11 cellular contexts compared by ENCODE assay signal in the genomic region with DNA sequence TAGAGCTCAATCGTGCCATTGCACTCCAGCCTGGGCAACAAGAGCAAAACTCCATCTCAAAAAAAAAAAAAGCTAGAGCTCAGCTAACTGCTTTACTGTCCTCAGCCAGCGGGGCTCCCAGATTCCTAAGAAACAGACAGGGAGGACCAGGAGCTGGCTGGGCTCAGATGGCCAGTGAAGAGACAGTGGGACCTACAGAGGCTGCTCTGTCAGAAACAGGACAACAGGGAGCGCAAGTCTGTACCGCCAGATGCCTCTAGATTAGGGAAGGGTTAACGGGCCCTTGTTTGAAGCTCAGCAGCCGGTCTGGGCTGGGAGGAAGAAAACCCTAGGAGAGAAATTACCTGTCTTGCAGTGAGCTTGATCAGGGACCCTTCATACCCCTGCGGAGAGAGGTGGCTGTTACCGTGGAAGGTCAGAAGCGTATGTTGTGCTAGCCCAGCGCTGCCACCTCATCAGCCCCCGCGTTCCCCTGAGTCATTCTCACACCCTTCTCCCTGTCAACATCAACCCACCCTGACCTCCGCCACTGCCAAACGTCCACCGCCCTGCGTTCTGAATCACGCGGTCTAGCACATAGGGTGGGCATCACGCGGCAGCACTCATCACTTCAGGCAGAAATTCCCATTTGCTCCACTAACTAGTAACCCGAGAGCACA. TPM values are rescaled to one million over a fixed set of nuclear protein-coding genes. Genes with fewer than 3 reads are reported as not detected.
DNase-seq lines count a peak whose midpoint lies in the region; ATAC-seq, FAIRE-seq and TF ChIP-seq lines count a peak whose summit lies in the region.
"Had no signal": no experiment of that assay in that cellular context is flagged by ENCODE, and none has a peak within 500 bp of the region (broad histone marks: within the 10 kb centered on the region; RNA-seq: fewer than 3 reads in every experiment).

No MANE protein-coding gene starts in this region.

- H3K9me3 ChIP-seq in A549 (no peaks in the 10 kb centered on the region), HUES48 (ENCODE audit: control insufficient read depth, insufficient read depth, low read length) (no peaks in the 10 kb centered on the region)

- peak; percentile 83 to 91; a peak in 5 of 6 replicates for ATAC-seq in A549
- peak; percentile 26 for ATAC-seq in effector memory CD8-positive, alpha-beta T cell (replicated peaks)
- ATAC-seq in GM19351 (IDR thresholded peaks at IDR 0.05; ENCODE audit: unreplicated experiment): no peak
- no peak for ATAC-seq in GM21786 (IDR thresholded peaks at IDR 0.05; ENCODE audit: unreplicated experiment)
- ATAC-seq: GM12878 had no signal

- peaks cover 33 to 64% of the 10 kb centered on the region in 2 donors for H3K27me3 Mint-ChIP-seq in effector memory CD8-positive, alpha-beta T cell

- peak; percentile 38 to 63 for DNase-seq in A549 (ENCODE audit: low read depth in 1 of 2, low spot score in 1 of 2)
- no peak for DNase-seq in effector memory CD8-positive, alpha-beta T cell
- peak; percentile 5 for DNase-seq in kidney glomerular epithelial cell (lab: John Stamatoyannopoulos, UW)
- DNase-seq in NOMO-1 treated with dmso at 0.1 percent for 144 hours (lab: John Stamatoyannopoulos, UW; ENCODE audit: unreplicated experiment): no peak
- DNase-seq in NCI-H2029 (lab: John Stamatoyannopoulos, UW): no peak
- DNase-seq: NCI-H187 treated with DMSO at 0.1 percent for 48 hours had no signal

- no peaks in the 10 kb centered on the region for H3K4me1 ChIP-seq in A549
- peaks cover 4% of the 10 kb centered on the region; the same call in 1 of the 2 replicates for H3K4me1 ChIP-seq in HUES48 (ENCODE audit: control insufficient read depth, insufficient read depth, low read length)

- TF ChIP-seq EP300 in A549 (IDR thresholded peaks at IDR 0.05): no peak

- no peak for TF ChIP-seq POLR2A in A549 (IDR thresholded peaks at IDR 0.05; ENCODE audit: low read length)

- H3K4me3 Mint-ChIP-seq in effector memory CD8-positive, alpha-beta T cell: no peak overlapping the region

- CTCF ChIA-PET in A549 (lab: Yijun Ruan, JAX): interaction anchor here (0.9 to 31.0 kb wide), 10 partner anchors 9 to 168 kb away, joined by 3 to 962 read pairs (median 5); no protein-coding TSS in a partner anchor

- no peak for TF ChIP-seq CTCF in A549 (IDR thresholded peaks at IDR 0.05)

- H3K9ac ChIP-seq in HUES48 (ENCODE audit: low read depth, low read length): no peak overlapping the region

- peaks cover 4% of the 10 kb centered on the region in 2 donors for H3K4me1 Mint-ChIP-seq in effector memory CD8-positive, alpha-beta T cell (ENCODE audit: low read depth in 2 of 2)

- peaks cover 68% of the 10 kb centered on the region for H3K36me3 ChIP-seq in HUES48 (ENCODE audit: control insufficient read depth, insufficient read depth, low read length)

- no peak overlapping the region for H3K4me2 ChIP-seq in A549

- H3K36me3 Mint-ChIP-seq in effector memory CD8-positive, alpha-beta T cell (ENCODE audit: insufficient read depth): no peaks in the 10 kb centered on the region

- no peak for FAIRE-seq in A549 (lab: Jason Lieb, UNC)
- FAIRE-seq: colon, GM12878 had no signal

- H3K27me3 ChIP-seq in HUES48 (ENCODE audit: control insufficient read depth, insufficient read depth, low read length): no peaks in the 10 kb centered on the region

- no peaks in the 10 kb centered on the region for H3K9me3 Mint-ChIP-seq in effector memory CD8-positive, alpha-beta T cell

- POLR2A ChIA-PET in A549 (lab: Yijun Ruan, JAX): no interaction called here

- no peak overlapping the region for H3K4me3 ChIP-seq in A549
- no peak overlapping the region for H3K4me3 ChIP-seq in HUES48 (ENCODE audit: low read depth, low read length)
- H3K4me3 ChIP-seq: GM12878 had no signal

- no peak for TF ChIP-seq RAD21 in A549 (conservative IDR thresholded peaks at IDR 0.05 in 1 of 2, IDR thresholded peaks at IDR 0.05 in 1 of 2)

- H3K27ac Mint-ChIP-seq in effector memory CD8-positive, alpha-beta T cell: peak overlapping the region in 1 of 2 donors; percentile 5

- H3K27ac ChIP-seq in A549 (no peak overlapping the region), HUES48 (ENCODE audit: low read depth, low read length) (peak overlapping the region; percentile 61)

- WGBS in A549 (ENCODE audit: missing lambda C conversion rate): 87% methylated on average over 21 of the region's 21 CpGs

TF ChIP-seq in A549, 52 proteins besides CTCF, POLR2A, EP300 and RAD21:
- TF ChIP-seq, protein P1, sequence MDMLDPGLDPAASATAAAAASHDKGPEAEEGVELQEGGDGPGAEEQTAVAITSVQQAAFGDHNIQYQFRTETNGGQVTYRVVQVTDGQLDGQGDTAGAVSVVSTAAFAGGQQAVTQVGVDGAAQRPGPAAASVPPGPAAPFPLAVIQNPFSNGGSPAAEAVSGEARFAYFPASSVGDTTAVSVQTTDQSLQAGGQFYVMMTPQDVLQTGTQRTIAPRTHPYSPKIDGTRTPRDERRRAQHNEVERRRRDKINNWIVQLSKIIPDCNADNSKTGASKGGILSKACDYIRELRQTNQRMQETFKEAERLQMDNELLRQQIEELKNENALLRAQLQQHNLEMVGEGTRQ (IDR thresholded peaks at IDR 0.05): no peak
- TF ChIP-seq RCOR1 (IDR thresholded peaks at IDR 0.05; ENCODE audit: low read depth, low read length) (no peak), JUN (IDR thresholded peaks at IDR 0.05) (no peak), TP53 (CRISPR knock-in tag; IDR thresholded peaks at IDR 0.05) (no peak), RFX5 (IDR thresholded peaks at IDR 0.05) (no peak), MAZ (IDR thresholded peaks at IDR 0.05; ENCODE audit: borderline replicate concordance, low read depth, low read length) (no peak), ESRRA (IDR thresholded peaks at IDR 0.05; ENCODE audit: borderline replicate concordance, low read length) (no peak), EHMT2 (IDR thresholded peaks at IDR 0.05; ENCODE audit: low read depth) (no peak), MYC (IDR thresholded peaks at IDR 0.05; ENCODE audit: borderline replicate concordance, low read length) (no peak), ZNF302 (CRISPR knock-in tag; IDR thresholded peaks at IDR 0.05) (no peak), POLR2AphosphoS2 (conservative IDR thresholded peaks at IDR 0.05; ENCODE audit: low read length) (no peak), CHD2 (IDR thresholded peaks at IDR 0.05; ENCODE audit: low read length, partially characterized antibody) (no peak)
- TF ChIP-seq, protein P2, sequence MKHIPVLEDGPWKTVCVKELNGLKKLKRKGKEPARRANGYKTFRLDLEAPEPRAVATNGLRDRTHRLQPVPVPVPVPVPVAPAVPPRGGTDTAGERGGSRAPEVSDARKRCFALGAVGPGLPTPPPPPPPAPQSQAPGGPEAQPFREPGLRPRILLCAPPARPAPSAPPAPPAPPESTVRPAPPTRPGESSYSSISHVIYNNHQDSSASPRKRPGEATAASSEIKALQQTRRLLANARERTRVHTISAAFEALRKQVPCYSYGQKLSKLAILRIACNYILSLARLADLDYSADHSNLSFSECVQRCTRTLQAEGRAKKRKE (CRISPR knock-in tag; IDR thresholded peaks at IDR 0.05; ENCODE audit: low read depth): no peak
- TF ChIP-seq, protein P3, sequence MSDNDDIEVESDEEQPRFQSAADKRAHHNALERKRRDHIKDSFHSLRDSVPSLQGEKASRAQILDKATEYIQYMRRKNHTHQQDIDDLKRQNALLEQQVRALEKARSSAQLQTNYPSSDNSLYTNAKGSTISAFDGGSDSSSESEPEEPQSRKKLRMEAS (IDR thresholded peaks at IDR 0.05): no peak
- TF ChIP-seq, protein P4, sequence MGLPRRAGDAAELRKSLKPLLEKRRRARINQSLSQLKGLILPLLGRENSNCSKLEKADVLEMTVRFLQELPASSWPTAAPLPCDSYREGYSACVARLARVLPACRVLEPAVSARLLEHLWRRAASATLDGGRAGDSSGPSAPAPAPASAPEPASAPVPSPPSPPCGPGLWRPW (IDR thresholded peaks at IDR 0.05): no peak

RNA-seq across cellular contexts. Expression of a gene that starts 25.3 kb away (rescaled TPM):
- polyA plus RNA-seq in A549 (2011; rRNA removed) (3.0 and 3.5 TPM in 2 replicates), A549 (2017; fragmentation: RNase III; extraction: RNeasy Plus Mini Kit Qiagen cat#74134 plus additional on column Dnase treatment) (7.8 to 8.7 TPM (median 8.7 TPM) in 3 replicates)
- polyA plus RNA-seq in A549 (2012; cell fraction: cytosol; rRNA removed): 8.8 and 11.4 TPM in 2 replicates
- 8.7 and 9.5 TPM in 2 replicates for polyA plus RNA-seq in A549 (2012; cell fraction: nucleus; rRNA removed)
- 3.3 and 4.4 TPM in 2 replicates for polyA minus RNA-seq in A549 (2011; rRNA and poly(A)+ RNA removed)

Comparison
In these comparisons a context has a peak if more than half of its experiments do, and no peak if none do; other contexts are left out.
1. ATAC-seq: peak in A549 (2 of 2) and effector memory CD8-positive, alpha-beta T cell (single experiment); none in GM19351 (single experiment) and GM21786 (single experiment).
2. DNase-seq: peak in A549 (2 of 2) and kidney glomerular epithelial cell (single experiment); none in effector memory CD8-positive, alpha-beta T cell (0 of 3), NOMO-1 treated with dmso at 0.1 percent for 144 hours (single experiment) and NCI-H2029 (single experiment).